In genomic region chr5:95280692-95281091, GRCh38 we compare ENCODE assay signal across 1 cellular context.
TF ChIP-seq lines count a peak whose summit lies in the region.

No MANE protein-coding gene starts in this region.

TF ChIP-seq in WTC11, 78 proteins besides CTCF, POLR2A, EP300 and RAD21 (continued from another document):
- TF ChIP-seq ZBTB43 (CRISPR knock-in tag; IDR thresholded peaks at IDR 0.05), result no peak
- no peak for TF ChIP-seq ZNF396 (CRISPR knock-in tag; IDR thresholded peaks at IDR 0.05; ENCODE audit: borderline replicate concordance)
TF ChIP-seq in WTC11: peak in this region for 0.
